Comparison of ENCODE assay signal across 24 cellular contexts in genomic region chr1:44636067-44636466, GRCh38. TPM values are rescaled to one million over a fixed set of nuclear protein-coding genes. Genes with fewer than 3 reads are reported as not detected.
"Had no signal": no experiment of that assay in that cellular context is flagged by ENCODE, and none has a peak within 500 bp of the region (broad histone marks: within the 10 kb centered on the region; RNA-seq: fewer than 3 reads in every experiment).

No MANE protein-coding gene starts in this region.

- H3K4me1 ChIP-seq: parathyroid adenoma had no signal

- H3K9me3 Mint-ChIP-seq: activated naive CD8-positive, alpha-beta T cell treated with anti-CD3 and anti-CD28 coated beads for 36 hours; activated T-helper 1 cell treated with anti-CD3 and anti-CD28 coated beads, Interleukin-12 subunit alpha, Interleukin-12 subunit beta, Interleukin-2, Interleukin-4 antibody, amounts not matched to agents 30 ng/mL and 10 ng/mL and 1 ng/mL, durations not matched to agents 14 hours and 24 hours and 36 hours; naive B cell; T-cell had no signal

- H3K27me3 Mint-ChIP-seq: activated CD4-positive, alpha-beta T cell treated with anti-CD3 and anti-CD28 coated beads for 36 hours; activated naive CD8-positive, alpha-beta T cell treated with anti-CD3 and anti-CD28 coated beads for 36 hours; naive B cell; T-cell had no signal

- H3K9me3 ChIP-seq: body of pancreas, esophagus squamous epithelium, neutrophil, SK-N-SH, stomach, thoracic aorta had no signal

- H2AFZ ChIP-seq: parathyroid adenoma had no signal

- H3K27me3 ChIP-seq: body of pancreas, esophagus squamous epithelium, neutrophil, stomach had no signal

- H3K4me2 ChIP-seq: SK-N-SH had no signal

- H3K27ac ChIP-seq: body of pancreas, esophagus squamous epithelium, neutrophil, parathyroid adenoma, skin epidermis, thoracic aorta had no signal

- H3K27ac Mint-ChIP-seq: activated naive CD8-positive, alpha-beta T cell treated with anti-CD3 and anti-CD28 coated beads for 36 hours; activated T-helper 1 cell treated with anti-CD3 and anti-CD28 coated beads, Interleukin-12 subunit alpha, Interleukin-12 subunit beta, Interleukin-2, Interleukin-4 antibody, amounts not matched to agents 30 ng/mL and 10 ng/mL and 1 ng/mL, durations not matched to agents 14 hours and 24 hours and 36 hours; T-cell had no signal

- DNase-seq: activated CD4-positive, alpha-beta T cell treated with anti-CD3 and anti-CD28 coated beads for 36 hours; activated CD8-positive, alpha-beta memory T cell treated with anti-CD3 and anti-CD28 coated beads, Interleukin-2, amount 50 U/mL, for 48 hours; activated naive CD8-positive, alpha-beta T cell treated with anti-CD3 and anti-CD28 coated beads for 36 hours; amygdala; body of pancreas; central memory CD4-positive, alpha-beta T cell; cortex of kidney; effector CD4-positive, alpha-beta T cell; esophagus squamous epithelium; kidney glomerular epithelial cell; naive B cell; SK-N-SH; stimulated activated CD4-positive, alpha-beta T cell treated with anti-CD3 and anti-CD28 coated beads, Interleukin-15, amount 100 ng/mL, for 24 hours; stimulated activated CD4-positive, alpha-beta T cell treated with anti-CD3 and anti-CD28 coated beads, Interleukin-4, amount 100 ng/mL, for 4 hours; stimulated activated CD8-positive, alpha-beta memory T cell treated with anti-CD3 and anti-CD28 coated beads, Interleukin-4, amount 100 ng/mL, for 48 hours; stomach; T-cell had no signal

- H3K36me3 Mint-ChIP-seq: naive B cell had no signal

- H3K4me3 ChIP-seq: body of pancreas, esophagus squamous epithelium, lung, skin epidermis, stomach, thoracic aorta had no signal

- ATAC-seq: activated CD4-positive, alpha-beta T cell treated with anti-CD3 and anti-CD28 coated beads for 36 hours; body of pancreas; T-cell had no signal

- H3K79me2 ChIP-seq: parathyroid adenoma had no signal

- H3K9ac ChIP-seq: parathyroid adenoma, SK-N-SH had no signal

- H3K4me3 Mint-ChIP-seq: activated CD4-positive, alpha-beta T cell treated with anti-CD3 and anti-CD28 coated beads for 36 hours; activated naive CD8-positive, alpha-beta T cell treated with anti-CD3 and anti-CD28 coated beads for 36 hours; activated T-helper 1 cell treated with anti-CD3 and anti-CD28 coated beads, Interleukin-12 subunit alpha, Interleukin-12 subunit beta, Interleukin-2, Interleukin-4 antibody, amounts not matched to agents 30 ng/mL and 10 ng/mL and 1 ng/mL, durations not matched to agents 14 hours and 24 hours and 36 hours; naive B cell; T-cell had no signal

RNA-seq across cellular contexts. Expression of gene ARMH1, which starts 38.4 kb away (rescaled TPM):
- total RNA-seq: endothelial cell of umbilical vein had no signal
